14 cellular contexts compared by ENCODE assay signal in the genomic region with DNA sequence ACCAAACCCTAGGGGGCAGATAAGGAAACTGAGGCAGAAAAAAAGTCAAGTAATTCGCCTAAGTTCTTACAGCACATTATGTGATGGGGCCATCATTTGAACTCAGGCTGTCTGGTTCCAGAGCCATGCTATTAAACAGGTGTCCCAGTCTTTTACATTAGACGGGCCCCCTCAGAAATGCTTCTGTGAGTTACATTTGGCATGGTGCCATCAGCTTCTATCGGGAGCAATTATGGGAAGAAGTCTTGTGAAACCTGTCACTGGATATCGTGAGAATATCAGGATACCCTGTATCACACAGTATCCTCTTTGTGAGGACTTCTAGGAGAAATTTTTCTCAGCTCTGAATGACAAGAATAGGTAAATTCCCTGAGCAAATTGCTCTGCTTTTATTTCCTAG.
DNase-seq lines count a peak whose midpoint lies in the region; ATAC-seq, FAIRE-seq and TF ChIP-seq lines count a peak whose summit lies in the region.
"Had no signal": no experiment of that assay in that cellular context is flagged by ENCODE, and none has a peak within 500 bp of the region (broad histone marks: within the 10 kb centered on the region; RNA-seq: fewer than 3 reads in every experiment).

No MANE protein-coding gene starts in this region.

- no peaks in the 10 kb centered on the region for H3F3A ChIP-seq in SK-N-SH (replicated peaks; ENCODE audit: insufficient read depth)

- TF ChIP-seq EP300 in SK-N-SH (IDR thresholded peaks at IDR 0.05; ENCODE audit: borderline replicate concordance in 1 of 2, low read depth in 1 of 2, low read length in 1 of 2) = no peak

- ATAC-seq in SK-N-SH treated with all-trans-retinoic acid at 6 μM for 48 hours (no peak), HG03196 (IDR thresholded peaks at IDR 0.05; ENCODE audit: unreplicated experiment) (no peak)
- ATAC-seq: A549; CD8-positive, alpha-beta T cell; HCT116; HepG2 had no signal

- no peak for DNase-seq in SK-N-SH
- peak; percentile 37 for DNase-seq in NCI-H1105 treated with DMSO at 0.1 percent for 48 hours (lab: John Stamatoyannopoulos, UW)
- peak; percentile 47 for DNase-seq in NCI-H2171 treated with DMSO at 0.1 percent for 48 hours (lab: John Stamatoyannopoulos, UW)
- DNase-seq in H54 (ENCODE audit: insufficient read length, low spot score) = no peak
- DNase-seq in NCI-H2196 treated with DMSO at 0.1 percent for 48 hours (lab: John Stamatoyannopoulos, UW; ENCODE audit: unreplicated experiment) = no peak
- DNase-seq: CD8-positive, alpha-beta T cell; COR-L47; KBM-7 had no signal

- no peak overlapping the region for H3K4me2 ChIP-seq in SK-N-SH
- H3K4me2 ChIP-seq: A549 had no signal

- POLR2A ChIA-PET in SK-N-SH (lab: Yijun Ruan, JAX) = no interaction called here

- FAIRE-seq in H54 (lab: Jason Lieb, UNC) = no peak
- FAIRE-seq: A549, HepG2, HTR-8/SVneo had no signal

- TF ChIP-seq CTCF in SK-N-SH (IDR thresholded peaks at IDR 0.05) = no peak

- H4K20me1 ChIP-seq in SK-N-SH (ENCODE audit: insufficient read depth) = no peaks in the 10 kb centered on the region

- no peaks in the 10 kb centered on the region for H3K79me2 ChIP-seq in SK-N-SH (ENCODE audit: insufficient read depth)

- no peak overlapping the region for H3K9ac ChIP-seq in SK-N-SH

- H3K27ac ChIP-seq in SK-N-SH (ENCODE audit: low read depth in 2 of 2, low read length in 1 of 2) = no peak overlapping the region
- H3K27ac ChIP-seq: A549 had no signal

- peaks cover 3 to 6% of the 10 kb centered on the region in 2 experiments; a peak in 3 of 4 replicates for H3K4me1 ChIP-seq in SK-N-SH (ENCODE audit: control insufficient read depth in 1 of 2, insufficient read depth in 2 of 2, low read depth in 1 of 2, low read length in 1 of 2)
- H3K4me1 ChIP-seq: A549 had no signal

- TF ChIP-seq RAD21 in SK-N-SH (IDR thresholded peaks at IDR 0.05; ENCODE audit: low read length) = no peak

- H3K9me3 ChIP-seq in SK-N-SH = no peaks in the 10 kb centered on the region
- H3K9me3 ChIP-seq: A549 had no signal

- H3K27me3 ChIP-seq in SK-N-SH (ENCODE audit: insufficient read depth) = no peaks in the 10 kb centered on the region

- no peak overlapping the region for H3K4me3 ChIP-seq in SK-N-SH (ENCODE audit: low read depth in 2 of 2, low read length in 1 of 2)
- H3K4me3 ChIP-seq: A549 had no signal

- no peaks in the 10 kb centered on the region for H3K9me2 ChIP-seq in SK-N-SH

- TF ChIP-seq POLR2A in H54 (IDR thresholded peaks at IDR 0.05; ENCODE audit: low read depth, low read length) = no peak

- CTCF ChIA-PET in SK-N-SH (lab: Yijun Ruan, JAX) = interaction anchor here (0.9 to 2.3 kb wide), 4 partner anchors 10 to 80 kb away, joined by 3 to 5 read pairs (median 4); no protein-coding TSS in a partner anchor

- H2AFZ ChIP-seq in SK-N-SH (ENCODE audit: low read depth) = no peak overlapping the region

- 86% methylated on average over 4 of the region's 4 CpGs for WGBS in SK-N-SH (ENCODE audit: low lambda C conversion rate)

- no peaks in the 10 kb centered on the region for H3K36me3 ChIP-seq in SK-N-SH (replicated peaks in 1 of 2; ENCODE audit: control insufficient read depth in 1 of 2, insufficient read depth in 2 of 2, low read length in 1 of 2)

TF ChIP-seq in SK-N-SH treated with all-trans-retinoic acid at 6 μM for 48 hours, 23 proteins besides CTCF, POLR2A, EP300 and RAD21:
- TF ChIP-seq ZFP3 (CRISPR knock-in tag; IDR thresholded peaks at IDR 0.05) (no peak), ISL1 (CRISPR knock-in tag; IDR thresholded peaks at IDR 0.05) (0 out of 2 replicates have a peak, but pooled peaks have one; percentile 15), CSDC2 (CRISPR knock-in tag; IDR thresholded peaks at IDR 0.05) (no peak), ESRRG (CRISPR knock-in tag; IDR thresholded peaks at IDR 0.05) (no peak)

TF ChIP-seq in SK-N-SH, 30 proteins besides CTCF, POLR2A, EP300 and RAD21:
- TF ChIP-seq SIN3A (IDR thresholded peaks at IDR 0.05; ENCODE audit: borderline replicate concordance, low read depth, low read length) = no peak
- TF ChIP-seq NRF1 (IDR thresholded peaks at IDR 0.05; ENCODE audit: low read depth, low read length) = no peak
- TF ChIP-seq TAF1 (IDR thresholded peaks at IDR 0.05; ENCODE audit: borderline replicate concordance, low read depth, low read length) = no peak
- no peak for TF ChIP-seq MEF2A (IDR thresholded peaks at IDR 0.05; ENCODE audit: borderline replicate concordance, low read depth)
- TF ChIP-seq, protein P1, sequence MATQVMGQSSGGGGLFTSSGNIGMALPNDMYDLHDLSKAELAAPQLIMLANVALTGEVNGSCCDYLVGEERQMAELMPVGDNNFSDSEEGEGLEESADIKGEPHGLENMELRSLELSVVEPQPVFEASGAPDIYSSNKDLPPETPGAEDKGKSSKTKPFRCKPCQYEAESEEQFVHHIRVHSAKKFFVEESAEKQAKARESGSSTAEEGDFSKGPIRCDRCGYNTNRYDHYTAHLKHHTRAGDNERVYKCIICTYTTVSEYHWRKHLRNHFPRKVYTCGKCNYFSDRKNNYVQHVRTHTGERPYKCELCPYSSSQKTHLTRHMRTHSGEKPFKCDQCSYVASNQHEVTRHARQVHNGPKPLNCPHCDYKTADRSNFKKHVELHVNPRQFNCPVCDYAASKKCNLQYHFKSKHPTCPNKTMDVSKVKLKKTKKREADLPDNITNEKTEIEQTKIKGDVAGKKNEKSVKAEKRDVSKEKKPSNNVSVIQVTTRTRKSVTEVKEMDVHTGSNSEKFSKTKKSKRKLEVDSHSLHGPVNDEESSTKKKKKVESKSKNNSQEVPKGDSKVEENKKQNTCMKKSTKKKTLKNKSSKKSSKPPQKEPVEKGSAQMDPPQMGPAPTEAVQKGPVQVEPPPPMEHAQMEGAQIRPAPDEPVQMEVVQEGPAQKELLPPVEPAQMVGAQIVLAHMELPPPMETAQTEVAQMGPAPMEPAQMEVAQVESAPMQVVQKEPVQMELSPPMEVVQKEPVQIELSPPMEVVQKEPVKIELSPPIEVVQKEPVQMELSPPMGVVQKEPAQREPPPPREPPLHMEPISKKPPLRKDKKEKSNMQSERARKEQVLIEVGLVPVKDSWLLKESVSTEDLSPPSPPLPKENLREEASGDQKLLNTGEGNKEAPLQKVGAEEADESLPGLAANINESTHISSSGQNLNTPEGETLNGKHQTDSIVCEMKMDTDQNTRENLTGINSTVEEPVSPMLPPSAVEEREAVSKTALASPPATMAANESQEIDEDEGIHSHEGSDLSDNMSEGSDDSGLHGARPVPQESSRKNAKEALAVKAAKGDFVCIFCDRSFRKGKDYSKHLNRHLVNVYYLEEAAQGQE (IDR thresholded peaks at IDR 0.05; ENCODE audit: low read depth, low read length) = no peak
- TF ChIP-seq, protein P2, sequence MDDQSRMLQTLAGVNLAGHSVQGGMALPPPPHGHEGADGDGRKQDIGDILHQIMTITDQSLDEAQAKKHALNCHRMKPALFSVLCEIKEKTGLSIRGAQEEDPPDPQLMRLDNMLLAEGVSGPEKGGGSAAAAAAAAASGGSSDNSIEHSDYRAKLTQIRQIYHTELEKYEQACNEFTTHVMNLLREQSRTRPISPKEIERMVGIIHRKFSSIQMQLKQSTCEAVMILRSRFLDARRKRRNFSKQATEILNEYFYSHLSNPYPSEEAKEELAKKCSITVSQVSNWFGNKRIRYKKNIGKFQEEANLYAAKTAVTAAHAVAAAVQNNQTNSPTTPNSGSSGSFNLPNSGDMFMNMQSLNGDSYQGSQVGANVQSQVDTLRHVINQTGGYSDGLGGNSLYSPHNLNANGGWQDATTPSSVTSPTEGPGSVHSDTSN (IDR thresholded peaks at IDR 0.05) = no peak
- TF ChIP-seq, protein P3, sequence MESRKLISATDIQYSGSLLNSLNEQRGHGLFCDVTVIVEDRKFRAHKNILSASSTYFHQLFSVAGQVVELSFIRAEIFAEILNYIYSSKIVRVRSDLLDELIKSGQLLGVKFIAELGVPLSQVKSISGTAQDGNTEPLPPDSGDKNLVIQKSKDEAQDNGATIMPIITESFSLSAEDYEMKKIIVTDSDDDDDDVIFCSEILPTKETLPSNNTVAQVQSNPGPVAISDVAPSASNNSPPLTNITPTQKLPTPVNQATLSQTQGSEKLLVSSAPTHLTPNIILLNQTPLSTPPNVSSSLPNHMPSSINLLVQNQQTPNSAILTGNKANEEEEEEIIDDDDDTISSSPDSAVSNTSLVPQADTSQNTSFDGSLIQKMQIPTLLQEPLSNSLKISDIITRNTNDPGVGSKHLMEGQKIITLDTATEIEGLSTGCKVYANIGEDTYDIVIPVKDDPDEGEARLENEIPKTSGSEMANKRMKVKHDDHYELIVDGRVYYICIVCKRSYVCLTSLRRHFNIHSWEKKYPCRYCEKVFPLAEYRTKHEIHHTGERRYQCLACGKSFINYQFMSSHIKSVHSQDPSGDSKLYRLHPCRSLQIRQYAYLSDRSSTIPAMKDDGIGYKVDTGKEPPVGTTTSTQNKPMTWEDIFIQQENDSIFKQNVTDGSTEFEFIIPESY (IDR thresholded peaks at IDR 0.05; ENCODE audit: borderline replicate concordance, low read depth) = no peak
- no peak for TF ChIP-seq ELF1 (IDR thresholded peaks at IDR 0.05)
- no peak for TF ChIP-seq GATA2 (CRISPR knock-in tag; IDR thresholded peaks at IDR 0.05)

Comparison
In these comparisons a context has a peak if more than half of its experiments do, and no peak if none do; other contexts are left out.
1. DNase-seq: peak in NCI-H1105 treated with DMSO at 0.1 percent for 48 hours (single experiment) and NCI-H2171 treated with DMSO at 0.1 percent for 48 hours (single experiment); none in SK-N-SH (single experiment), H54 (single experiment) and NCI-H2196 treated with DMSO at 0.1 percent for 48 hours (single experiment).